35 cellular contexts compared by ENCODE assay signal in genomic region chr5:41305056-41305455, GRCh38.
DNase-seq lines count a peak whose midpoint lies in the region; ATAC-seq, FAIRE-seq and TF ChIP-seq lines count a peak whose summit lies in the region.
"Had no signal": no experiment of that assay in that cellular context is flagged by ENCODE, and none has a peak within 500 bp of the region (broad histone marks: within the 10 kb centered on the region; RNA-seq: fewer than 3 reads in every experiment).

No MANE protein-coding gene starts in this region.

- H3K27ac ChIP-seq in left ventricle myocardium inferior (replicated peaks), result no peak overlapping the region
- no peak overlapping the region for H3K27ac ChIP-seq in right atrium auricular region
- H3K27ac ChIP-seq: 22Rv1; A549; BLaER1; BLaER1 treated with 17β-estradiol and CSF1 and Interleukin-3, amounts not matched to agents 10 nM and 100 nM; C4-2B had no signal

- H3K27ac Mint-ChIP-seq in natural killer cell treated with Interleukin-12 subunit alpha and Interleukin-12 subunit beta and Interleukin-15 and Interleukin-18, amount 100 ng/mL, for 72 hours, result no peak overlapping the region
- H3K27ac Mint-ChIP-seq: B cell; CD14-positive monocyte; CD4-positive, alpha-beta memory T cell; CD4-positive, alpha-beta T cell; CD4-positive, CD25-positive, alpha-beta regulatory T cell; CD8-positive, alpha-beta memory T cell; CD8-positive, alpha-beta T cell had no signal

- H3K36me3 Mint-ChIP-seq in natural killer cell treated with Interleukin-12 subunit alpha and Interleukin-12 subunit beta and Interleukin-15 and Interleukin-18, amount 100 ng/mL, for 72 hours, result no peaks in the 10 kb centered on the region
- H3K36me3 Mint-ChIP-seq: CD14-positive monocyte; CD4-positive, alpha-beta memory T cell; CD4-positive, CD25-positive, alpha-beta regulatory T cell; CD8-positive, alpha-beta memory T cell; CD8-positive, alpha-beta T cell had no signal

- H3K4me1 ChIP-seq in left ventricle myocardium inferior (peaks cover 8% of the 10 kb centered on the region), right atrium auricular region (no peaks in the 10 kb centered on the region)
- H3K4me1 ChIP-seq: A549; BE2C; BLaER1; BLaER1 treated with 17β-estradiol and CSF1 and Interleukin-3, amounts not matched to agents 10 nM and 100 nM; Caco-2 had no signal

- H3K4me3 Mint-ChIP-seq in natural killer cell treated with Interleukin-12 subunit alpha and Interleukin-12 subunit beta and Interleukin-15 and Interleukin-18, amount 100 ng/mL, for 72 hours, result no peak overlapping the region
- H3K4me3 Mint-ChIP-seq: B cell; CD14-positive monocyte; CD4-positive, alpha-beta memory T cell; CD4-positive, alpha-beta T cell; CD4-positive, CD25-positive, alpha-beta regulatory T cell; CD8-positive, alpha-beta memory T cell; CD8-positive, alpha-beta T cell had no signal

- FAIRE-seq in HTR-8/SVneo (lab: Jason Lieb, UNC), result peak; percentile 9
- FAIRE-seq: A204.1, A549, D721Med had no signal

- DNase-seq in Right ventricle myocardium superior, result no peak
- no peak for DNase-seq in left ventricle myocardium inferior
- DNase-seq in left ventricle myocardium superior, result no peak
- DNase-seq in right atrium auricular region (ENCODE audit: low spot score), result no peak
- no peak for DNase-seq in HTR-8/SVneo (ENCODE audit: insufficient read length, low spot score)
- no peak for DNase-seq in natural killer cell treated with Interleukin-12 subunit alpha and Interleukin-12 subunit beta and Interleukin-15 and Interleukin-18, amount 100 ng/mL, for 72 hours (ENCODE audit: low spot score)
- DNase-seq: 8988T; ACHN; AML-193; BE2C; C1 segment of cervical spinal cord; Caco-2; Calu3; CD4-positive, alpha-beta memory T cell; CD4-positive, alpha-beta T cell; CD4-positive, CD25-positive, alpha-beta regulatory T cell; CD8-positive, alpha-beta memory T cell; CD8-positive, alpha-beta T cell; COR-L47; DMS 273 treated with DMSO at 0.1 percent for 48 hours; DMS153; DMS53; DMS79; DMS79 treated with DMSO at 0.1 percent for 48 hours; DND-41; EL had no signal

- peak; percentile 42 for ATAC-seq in Right ventricle myocardium superior (ENCODE audit: poor library complexity)
- ATAC-seq in left ventricle myocardium superior, result peak; percentile 55
- ATAC-seq in natural killer cell treated with Interleukin-12 subunit alpha and Interleukin-12 subunit beta and Interleukin-15 and Interleukin-18, amount 100 ng/mL, for 72 hours, result no peak
- ATAC-seq: A549; CD8-positive, alpha-beta T cell had no signal

- H3K9me3 ChIP-seq in left ventricle myocardium inferior (replicated peaks) (no peaks in the 10 kb centered on the region), right atrium auricular region (no peaks in the 10 kb centered on the region)
- H3K9me3 ChIP-seq: A549; BE2C; BLaER1; BLaER1 treated with 17β-estradiol and CSF1 and Interleukin-3, amounts not matched to agents 10 nM and 100 nM; Caco-2 had no signal

- no peaks in the 10 kb centered on the region for H3K27me3 Mint-ChIP-seq in natural killer cell treated with Interleukin-12 subunit alpha and Interleukin-12 subunit beta and Interleukin-15 and Interleukin-18, amount 100 ng/mL, for 72 hours
- H3K27me3 Mint-ChIP-seq: B cell; CD4-positive, alpha-beta memory T cell; CD4-positive, alpha-beta T cell; CD8-positive, alpha-beta memory T cell had no signal

- H3K4me1 Mint-ChIP-seq in natural killer cell treated with Interleukin-12 subunit alpha and Interleukin-12 subunit beta and Interleukin-15 and Interleukin-18, amount 100 ng/mL, for 72 hours (ENCODE audit: low read depth in 2 of 2), result no peaks in the 10 kb centered on the region
- H3K4me1 Mint-ChIP-seq: B cell; CD14-positive monocyte; CD4-positive, alpha-beta memory T cell; CD4-positive, CD25-positive, alpha-beta regulatory T cell; CD8-positive, alpha-beta memory T cell had no signal

- no peak for TF ChIP-seq CTCF in left ventricle myocardium inferior (IDR thresholded peaks at IDR 0.05; ENCODE audit: borderline replicate concordance)
- no peak for TF ChIP-seq CTCF in right atrium auricular region (IDR thresholded peaks at IDR 0.05)

- H3K4me3 ChIP-seq in left ventricle myocardium inferior (no peak overlapping the region), right atrium auricular region (no peak overlapping the region)
- H3K4me3 ChIP-seq: A549; BLaER1; BLaER1 treated with 17β-estradiol and CSF1 and Interleukin-3, amounts not matched to agents 10 nM and 100 nM had no signal

- H3K36me3 ChIP-seq in left ventricle myocardium inferior (no peaks in the 10 kb centered on the region), right atrium auricular region (no peaks in the 10 kb centered on the region)
- H3K36me3 ChIP-seq: BE2C; BLaER1; BLaER1 treated with 17β-estradiol and CSF1 and Interleukin-3, amounts not matched to agents 10 nM and 100 nM had no signal

- intact Hi-C loops in Right ventricle myocardium superior (cut with DNase I), result no loop called here
- intact Hi-C loops in left ventricle myocardium inferior (cut with micrococcal nuclease), result no loop called here
- intact Hi-C loops in left ventricle myocardium superior (cut with micrococcal nuclease), result no loop called here

- H3K27me3 ChIP-seq in left ventricle myocardium inferior (ENCODE audit: low read depth) (no peaks in the 10 kb centered on the region), right atrium auricular region (no peaks in the 10 kb centered on the region)
- H3K27me3 ChIP-seq: BE2C; BLaER1; BLaER1 treated with 17β-estradiol and CSF1 and Interleukin-3, amounts not matched to agents 10 nM and 100 nM had no signal

- H3K9me3 Mint-ChIP-seq in natural killer cell treated with Interleukin-12 subunit alpha and Interleukin-12 subunit beta and Interleukin-15 and Interleukin-18, amount 100 ng/mL, for 72 hours, result peaks cover 4% of the 10 kb centered on the region
- H3K9me3 Mint-ChIP-seq: CD8-positive, alpha-beta T cell had no signal

Comparison
In these comparisons a context has a peak if more than half of its experiments do, and no peak if none do; other contexts are left out.
1. ATAC-seq: peak in Right ventricle myocardium superior (single experiment) and left ventricle myocardium superior (single experiment); none in natural killer cell treated with Interleukin-12 subunit alpha and Interleukin-12 subunit beta and Interleukin-15 and Interleukin-18, amount 100 ng/mL, for 72 hours (0 of 2).